Comparison of ENCODE assay signal across 8 cellular contexts in the genomic region with DNA sequence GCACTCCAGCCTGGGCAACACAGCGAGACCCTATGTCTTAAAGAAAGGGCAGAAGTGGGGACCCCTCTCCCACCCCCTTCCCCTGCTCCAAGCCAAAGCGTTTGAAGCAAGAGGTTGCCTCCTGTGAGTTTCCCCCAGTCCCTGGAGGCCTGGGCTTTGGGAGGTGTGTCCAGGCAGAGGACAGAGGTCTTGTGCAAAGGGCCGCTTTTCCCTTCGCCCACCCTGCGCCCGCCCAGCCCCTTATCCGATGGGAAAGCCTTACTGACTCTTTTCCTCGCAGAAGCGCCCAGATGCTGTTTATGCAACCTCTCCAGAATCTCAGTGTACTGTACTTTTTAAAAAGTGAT. TPM values are rescaled to one million over a fixed set of nuclear protein-coding genes. Genes with fewer than 3 reads are reported as not detected.
DNase-seq lines count a peak whose midpoint lies in the region; FAIRE-seq and TF ChIP-seq lines count a peak whose summit lies in the region.

No MANE protein-coding gene starts in this region.

- no peak overlapping the region for H3K27ac Mint-ChIP-seq in T-helper 1 cell treated with Interleukin-12 subunit alpha and Interleukin-12 subunit beta and Interleukin-4 antibody, amounts not matched to agents 30 μg/mL and 1 μg/mL, for 36 hours
- H3K27ac Mint-ChIP-seq in activated naive CD8-positive, alpha-beta T cell treated with anti-CD3 and anti-CD28 coated beads for 36 hours = no peak overlapping the region

- 36 to 41% methylated on average over 8 to 9 of the region's 9 CpGs for WGBS in testis, 2 donors

- TF ChIP-seq POLR2A in testis (IDR thresholded peaks at IDR 0.05) = no peak

- H3K36me3 ChIP-seq in kidney (ENCODE audit: control insufficient read depth in 1 of 2, insufficient read depth in 2 of 2, low read length in 2 of 2) = no peaks in the 10 kb centered on the region
- no peaks in the 10 kb centered on the region for H3K36me3 ChIP-seq in testis (ENCODE audit: low read depth, missing control alignments)

- intact Hi-C loops in kidney (cut with DNase I) (no loop called here), testis (cut with DNase I; ENCODE audit: low total_unique reads) (no loop called here)

- no peak for FAIRE-seq in kidney (lab: Jason Lieb, UNC)

- H3K27ac ChIP-seq in kidney (ENCODE audit: low read depth in 2 of 2, low read length in 2 of 2) (no peak overlapping the region), testis (peak overlapping the region in 1 of 2 donors; percentile 15)

- TF ChIP-seq CTCF in kidney (IDR thresholded peaks at IDR 0.05; ENCODE audit: borderline replicate concordance, extremely low read depth, insufficient read depth) (no peak), testis (IDR thresholded peaks at IDR 0.05) (no peak)

- H3K27me3 ChIP-seq in testis = no peaks in the 10 kb centered on the region

- DNase-seq in T-helper 1 cell (no peak), kidney (no peak), testis (no peak), HPDE6-E6E7 (ENCODE audit: extremely low spot score) (no peak), NCI-H2227 treated with DMSO at 0.1 percent for 48 hours (lab: John Stamatoyannopoulos, UW) (no peak), NCI-H526 treated with DMSO at 0.1 percent for 48 hours (lab: John Stamatoyannopoulos, UW) (no peak)
- DNase-seq in activated naive CD8-positive, alpha-beta T cell treated with anti-CD3 and anti-CD28 coated beads for 36 hours = no peak

- no peaks in the 10 kb centered on the region for H3K36me3 Mint-ChIP-seq in T-helper 1 cell treated with Interleukin-12 subunit alpha and Interleukin-12 subunit beta and Interleukin-4 antibody, amounts not matched to agents 30 μg/mL and 1 μg/mL, for 36 hours (ENCODE audit: low read depth)
- no peaks in the 10 kb centered on the region for H3K36me3 Mint-ChIP-seq in activated naive CD8-positive, alpha-beta T cell treated with anti-CD3 and anti-CD28 coated beads for 36 hours

- H3K9ac ChIP-seq in kidney (ENCODE audit: low read length in 2 of 2) = peak overlapping the region in 1 of 2 donors; percentile 48

- H3K9me3 ChIP-seq in kidney (ENCODE audit: control insufficient read depth in 1 of 2, low read length in 2 of 2) (no peaks in the 10 kb centered on the region), testis (no peaks in the 10 kb centered on the region)

- H3K9me3 Mint-ChIP-seq in T-helper 1 cell treated with Interleukin-12 subunit alpha and Interleukin-12 subunit beta and Interleukin-4 antibody, amounts not matched to agents 30 μg/mL and 1 μg/mL, for 36 hours = no peaks in the 10 kb centered on the region
- H3K9me3 Mint-ChIP-seq in activated naive CD8-positive, alpha-beta T cell treated with anti-CD3 and anti-CD28 coated beads for 36 hours = no peaks in the 10 kb centered on the region

- H3K4me1 Mint-ChIP-seq in T-helper 1 cell treated with Interleukin-12 subunit alpha and Interleukin-12 subunit beta and Interleukin-4 antibody, amounts not matched to agents 30 μg/mL and 1 μg/mL, for 36 hours (ENCODE audit: low read depth) = peaks cover 9% of the 10 kb centered on the region
- H3K4me1 Mint-ChIP-seq in activated naive CD8-positive, alpha-beta T cell treated with anti-CD3 and anti-CD28 coated beads for 36 hours = peaks cover 2% of the 10 kb centered on the region

- H3K4me3 Mint-ChIP-seq in T-helper 1 cell treated with Interleukin-12 subunit alpha and Interleukin-12 subunit beta and Interleukin-4 antibody, amounts not matched to agents 30 μg/mL and 1 μg/mL, for 36 hours = peak overlapping the region; percentile 28
- peak overlapping the region; percentile 64 for H3K4me3 Mint-ChIP-seq in activated naive CD8-positive, alpha-beta T cell treated with anti-CD3 and anti-CD28 coated beads for 36 hours

- H3K4me1 ChIP-seq in kidney (ENCODE audit: control insufficient read depth in 1 of 2, insufficient read depth in 1 of 2, low read depth in 1 of 2, low read length in 2 of 2) = peaks cover 0 to 3% of the 10 kb centered on the region in 2 donors
- peaks cover 5% of the 10 kb centered on the region for H3K4me1 ChIP-seq in testis

- peak overlapping the region; percentile 39 to 60 for H3K4me3 ChIP-seq in kidney (ENCODE audit: low read length in 2 of 2)
- peak overlapping the region; percentile 42 to 62 for H3K4me3 ChIP-seq in testis

- peaks cover 11% of the 10 kb centered on the region for H3K27me3 Mint-ChIP-seq in T-helper 1 cell treated with Interleukin-12 subunit alpha and Interleukin-12 subunit beta and Interleukin-4 antibody, amounts not matched to agents 30 μg/mL and 1 μg/mL, for 36 hours (ENCODE audit: low read depth)
- peaks cover 3% of the 10 kb centered on the region for H3K27me3 Mint-ChIP-seq in activated naive CD8-positive, alpha-beta T cell treated with anti-CD3 and anti-CD28 coated beads for 36 hours

RNA-seq across cellular contexts. Expression of a gene that starts 50.6 kb away (rescaled TPM):
- 100 to 1,000 TPM; 151 to 158 TPM for total RNA-seq in activated naive CD8-positive, alpha-beta T cell treated with anti-CD3 and anti-CD28 coated beads for 36 hours
- 241 TPM for total RNA-seq in kidney
- polyA plus RNA-seq in kidney (ENCODE audit: insufficient read depth, low read depth, low replicate concordance) = 31.8 TPM
- 100 to 1,000 TPM; 208 to 210 TPM for total RNA-seq in testis
- 83.4 TPM for polyA plus RNA-seq in testis (ENCODE audit: insufficient read depth, low read depth, low replicate concordance)
